ENCODE assay signal across 1 cellular context in the genomic region with DNA sequence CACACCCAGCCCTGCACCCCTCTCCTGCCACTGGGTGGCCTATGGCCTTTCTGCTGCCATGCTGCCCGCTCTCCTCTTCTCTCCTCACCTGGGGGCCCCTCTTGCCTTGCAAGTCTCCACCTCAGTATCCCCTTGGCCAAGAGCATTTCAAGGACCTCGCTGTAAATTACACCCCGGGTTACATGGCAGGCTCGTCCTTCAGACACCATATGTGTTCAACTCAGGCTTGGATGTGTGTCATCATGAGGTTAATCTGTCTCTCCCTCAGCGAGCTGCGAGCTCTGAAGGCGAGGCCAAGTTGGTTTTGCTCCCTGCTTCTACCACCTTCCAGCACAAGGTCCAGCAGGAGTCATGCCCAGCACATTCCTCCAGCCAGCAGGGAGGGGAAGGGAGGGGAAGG.
TF ChIP-seq lines count a peak whose summit lies in the region.

No MANE protein-coding gene starts in this region.

TF ChIP-seq in GM12878, 131 proteins besides CTCF, POLR2A, EP300 and RAD21 (continued from another document):
- TF ChIP-seq ZNF687 (IDR thresholded peaks at IDR 0.05) (no peak), FOXM1 (IDR thresholded peaks at IDR 0.05; ENCODE audit: low read depth, low read length) (no peak)
